1 cellular context compared by ENCODE assay signal in the genomic region with DNA sequence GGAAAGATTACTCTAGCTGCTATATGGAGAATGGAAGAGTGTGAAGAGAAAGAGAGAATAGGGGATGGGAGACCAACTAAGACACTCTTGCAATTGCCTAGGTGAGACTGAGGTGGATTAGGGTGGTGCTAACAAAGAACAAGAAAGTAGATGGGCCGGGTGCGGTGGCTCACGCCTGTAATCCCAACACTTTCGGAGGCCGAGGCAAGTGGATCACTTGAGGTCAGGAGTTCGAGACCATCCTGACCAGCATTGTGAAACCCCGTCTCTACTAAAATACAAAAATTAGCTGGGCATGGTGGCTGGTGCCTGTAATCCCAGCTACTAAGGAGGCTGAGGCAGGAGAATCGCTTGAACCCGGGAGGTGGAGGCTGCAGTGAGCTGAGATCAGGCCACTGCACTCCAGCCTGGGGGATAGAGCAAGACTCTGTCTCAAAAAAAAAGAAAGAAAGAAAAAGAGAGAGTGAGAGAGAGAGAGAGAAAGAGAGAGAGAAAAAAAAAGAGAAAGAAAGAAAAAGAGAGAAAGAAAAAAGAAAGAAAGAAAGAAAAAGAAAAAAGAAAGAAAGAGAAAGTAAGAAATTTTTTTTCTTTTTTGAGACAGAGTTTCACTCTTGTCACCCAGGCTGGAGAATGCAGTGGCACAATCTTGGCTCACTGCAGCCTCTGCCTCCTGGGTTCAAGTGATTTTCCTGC.
TF ChIP-seq lines count a peak whose summit lies in the region.

No MANE protein-coding gene starts in this region.

TF ChIP-seq in HEK293, 187 proteins besides CTCF, POLR2A, EP300 and RAD21:
- TF ChIP-seq ZNF362 (tag by site-specific recombination; IDR thresholded peaks at IDR 0.05) (0 out of 2 replicates have a peak, but pooled peaks have one; percentile 36), ZNF366 (tag by site-specific recombination; conservative IDR thresholded peaks at IDR 0.05) (peak; percentile 90), PRDM1 (tag by site-specific recombination; IDR thresholded peaks at IDR 0.05) (peak; percentile 99), ZNF596 (tag by site-specific recombination; IDR thresholded peaks at IDR 0.05) (peak; percentile 89)
